In the genomic region with DNA sequence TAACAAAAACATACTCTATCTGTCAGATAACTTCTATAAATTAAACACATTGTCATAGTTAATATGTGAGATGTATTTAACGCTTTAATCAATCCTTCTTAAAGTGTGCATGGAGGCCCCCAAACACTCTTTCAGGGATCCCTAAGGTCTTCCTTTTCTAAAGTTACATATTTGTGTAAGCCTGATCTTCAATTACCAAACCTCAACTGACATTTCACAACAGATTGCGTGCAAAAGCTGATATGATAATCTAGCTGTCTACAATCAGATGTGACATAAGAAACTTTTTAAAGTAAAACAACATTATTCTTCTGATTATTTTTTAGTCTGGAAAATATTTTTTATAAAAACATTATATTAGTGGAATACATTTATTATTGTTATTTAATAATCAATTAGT, we compare ENCODE assay signal across 29 cellular contexts.
"Had no signal": no experiment of that assay in that cellular context is flagged by ENCODE, and none has a peak within 500 bp of the region (broad histone marks: within the 10 kb centered on the region; RNA-seq: fewer than 3 reads in every experiment).

No MANE protein-coding gene starts in this region.

- ATAC-seq: activated CD4-positive, alpha-beta T cell treated with anti-CD3 and anti-CD28 coated beads for 36 hours; activated CD4-positive, CD25-positive, alpha-beta regulatory T cell treated with anti-CD3 and anti-CD28 coated beads, Interleukin-2, amount 50 U/mL, for 24 hours; activated CD8-positive, alpha-beta T cell treated with anti-CD3 and anti-CD28 coated beads, Interleukin-2, amount 10 ng/mL, durations not matched to agents 7 days and 5 days; WTC11 had no signal

- H3K4me3 ChIP-seq: ascending aorta, cardiac muscle cell, colonic mucosa, MG63, SJCRH30, SK-N-MC had no signal

- H3K4me1 ChIP-seq: ascending aorta, colonic mucosa, SJCRH30 had no signal

- H3K27ac ChIP-seq: ascending aorta, cardiac muscle cell, colonic mucosa, SJCRH30, SK-N-MC had no signal

- H3K9me3 ChIP-seq: ascending aorta, colonic mucosa, MG63, SJCRH30 had no signal

- H3K36me3 ChIP-seq: ascending aorta, cardiac muscle cell, colonic mucosa, MG63, SJCRH30 had no signal

- DNase-seq: activated CD4-positive, alpha-beta T cell treated with anti-CD3 and anti-CD28 coated beads for 36 hours; activated CD4-positive, alpha-beta T cell treated with anti-CD3 and anti-CD28 coated beads, Interleukin-2, amount 10 ng/mL, durations not matched to agents 7 days and 5 days; activated CD4-positive, alpha-beta T cell treated with anti-CD3 and anti-CD28 coated beads, Interleukin-2, amount 50 U/mL, for 48 hours; activated CD8-positive, alpha-beta T cell treated with anti-CD3 and anti-CD28 coated beads, Interleukin-2, amount 10 ng/mL, durations not matched to agents 7 days and 5 days; activated gamma-delta T cell; activated naive CD4-positive, alpha-beta T cell treated with Interleukin-2 at 50 U/mL for 16 hours; activated naive CD8-positive, alpha-beta T cell treated with anti-CD3 and anti-CD28 coated beads, Interleukin-2, amount 10 ng/mL, durations not matched to agents 7 days and 5 days; activated T-cell treated with anti-CD3 and anti-CD28 coated beads, Interleukin-2, amount 50 U/mL, for 24 hours; amygdala; colonic mucosa; Kasumi-1; KG1; MG63; NCI-H1048; NCI-H1105 treated with DMSO at 0.1 percent for 48 hours; NCI-H1436 treated with DMSO at 0.1 percent for 48 hours; NCI-H1694 treated with DMSO at 0.1 percent for 48 hours; NCI-H2029; NCI-H345; NCI-H526; NCI-H748 treated with DMSO at 0.1 percent for 48 hours; NK-92 treated with Interleukin-12 subunit alpha and Interleukin-12 subunit beta, amount 100 ng/mL, for 24 hours; Right ventricle myocardium superior; SJCRH30 had no signal

- H3K27me3 ChIP-seq: ascending aorta, cardiac muscle cell, colonic mucosa, MG63, SJCRH30 had no signal
